In the genomic region with DNA sequence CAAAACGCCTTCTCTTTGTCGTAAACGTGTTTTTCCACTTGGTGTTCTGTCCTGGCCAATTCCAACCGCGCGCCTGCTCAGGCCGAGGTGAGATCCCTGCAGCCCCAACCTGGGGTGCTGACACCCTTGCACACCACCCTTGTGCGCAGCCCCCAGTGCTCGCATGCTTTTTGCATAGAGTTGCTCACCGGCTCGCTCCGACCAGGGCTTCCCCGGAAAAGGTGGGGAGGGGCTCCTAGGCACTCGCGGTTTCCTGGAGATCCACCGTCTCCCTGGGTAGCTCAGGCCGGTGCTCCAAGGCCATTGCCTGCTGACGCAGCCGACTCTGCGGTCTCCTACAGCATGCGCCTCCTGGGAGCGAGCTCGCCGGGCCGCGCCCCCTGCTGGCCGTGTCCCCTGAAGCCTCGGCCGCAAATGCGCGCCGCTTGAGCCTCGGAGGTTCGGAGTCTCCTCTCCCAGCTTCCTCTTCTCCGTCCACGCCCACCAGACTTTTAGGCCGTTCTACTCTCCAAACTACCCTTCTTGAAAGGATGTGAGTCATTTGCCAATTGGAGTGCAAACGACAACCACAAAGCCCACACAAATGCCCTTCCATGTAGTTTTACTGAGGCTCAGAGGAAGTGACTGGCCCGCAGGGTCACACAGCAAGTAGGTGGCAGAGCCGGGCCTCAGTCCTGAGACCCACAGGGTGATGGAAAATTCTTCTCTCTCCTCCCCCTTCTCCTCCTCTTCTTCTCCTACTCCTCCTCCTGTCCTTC, we compare ENCODE assay signal across 8 cellular contexts. TPM values are rescaled to one million over a fixed set of nuclear protein-coding genes. Genes with fewer than 3 reads are reported as not detected.
DNase-seq lines count a peak whose midpoint lies in the region; ATAC-seq, FAIRE-seq and TF ChIP-seq lines count a peak whose summit lies in the region.

No MANE protein-coding gene starts in this region.

- peak; percentile 100 for DNase-seq in EL
- DNase-seq in SIG-M5 (lab: John Stamatoyannopoulos, UW): peak; percentile 99
- DNase-seq in activated gamma-delta T cell treated with anti-CD3 and anti-CD28 coated beads, Interleukin-2, amount 50 U/mL, for 16 hours (ENCODE audit: low read depth): peak; percentile 84
- DNase-seq in frontal cortex (ENCODE audit: low spot score in 2 of 2): peak; percentile 58 to 82
- DNase-seq in stromal cell of bone marrow (ENCODE audit: low read depth): peak; percentile 100

- peak; percentile 71 for ATAC-seq in GM21786 (IDR thresholded peaks at IDR 0.05; ENCODE audit: unreplicated experiment)

- H2AFZ ChIP-seq in KMS-11 (ENCODE audit: low read depth) (peak overlapping the region; percentile 92), neuron (ENCODE audit: low read depth, low read length) (peak overlapping the region; percentile 33)

- H3K4me3 ChIP-seq in KMS-11 (IDR thresholded peaks at IDR 0.05; ENCODE audit: insufficient read depth, low read depth, low read length) (no peak overlapping the region), neuron (ENCODE audit: low read length) (peak overlapping the region; percentile 35)

- H3K9ac ChIP-seq in KMS-11: peak overlapping the region; percentile 47; the same call in 1 of the 2 replicates

- no peak for FAIRE-seq in frontal cortex (lab: Jason Lieb, UNC)

- H3K27me3 ChIP-seq in KMS-11 (ENCODE audit: insufficient read depth, low read depth) (no peaks in the 10 kb centered on the region), neuron (ENCODE audit: insufficient read depth, low read length) (peaks cover 5% of the 10 kb centered on the region)

- peak overlapping the region; percentile 69 for H3K4me2 ChIP-seq in KMS-11

- H3K4me1 ChIP-seq in KMS-11 (ENCODE audit: low read depth, poor library complexity, severe bottlenecking): peaks cover 58% of the 10 kb centered on the region
- peaks cover 16% of the 10 kb centered on the region for H3K4me1 ChIP-seq in neuron (ENCODE audit: insufficient read depth, low read length)

- H3K9me3 ChIP-seq in neuron (ENCODE audit: low read length): no peaks in the 10 kb centered on the region

- H3K36me3 ChIP-seq in KMS-11 (ENCODE audit: insufficient read depth) (no peaks in the 10 kb centered on the region), neuron (ENCODE audit: insufficient read depth, low read length) (no peaks in the 10 kb centered on the region)

- no peaks in the 10 kb centered on the region for H3K79me2 ChIP-seq in KMS-11 (ENCODE audit: insufficient read depth, low read depth)

- peak overlapping the region; percentile 50 for H3K27ac ChIP-seq in KMS-11

- TF ChIP-seq CTCF in KMS-11 (conservative IDR thresholded peaks at IDR 0.05; ENCODE audit: low read depth, low read length): peak; percentile 92

- no peaks in the 10 kb centered on the region for H4K20me1 ChIP-seq in KMS-11 (ENCODE audit: insufficient read depth)

RNA-seq across cellular contexts. Expression of a gene that starts 7.2 kb away (rescaled TPM):
- 8.6 TPM for total RNA-seq in frontal cortex

RNA-seq across cellular contexts. Expression of a gene that starts 28.9 kb away (rescaled TPM):
- total RNA-seq in frontal cortex: not detected

RNA-seq across cellular contexts. Expression of a gene that starts 42.3 kb away (rescaled TPM):
- total RNA-seq in frontal cortex: 110 TPM

RNA-seq across cellular contexts. Expression of a gene that starts 45.6 kb away (rescaled TPM):
- total RNA-seq in frontal cortex: not detected

RNA-seq across cellular contexts. Expression of a gene that starts 52.2 kb away (rescaled TPM):
- total RNA-seq in frontal cortex: 2.4 TPM
